ENCODE assay signal across 8 cellular contexts in the genomic region with DNA sequence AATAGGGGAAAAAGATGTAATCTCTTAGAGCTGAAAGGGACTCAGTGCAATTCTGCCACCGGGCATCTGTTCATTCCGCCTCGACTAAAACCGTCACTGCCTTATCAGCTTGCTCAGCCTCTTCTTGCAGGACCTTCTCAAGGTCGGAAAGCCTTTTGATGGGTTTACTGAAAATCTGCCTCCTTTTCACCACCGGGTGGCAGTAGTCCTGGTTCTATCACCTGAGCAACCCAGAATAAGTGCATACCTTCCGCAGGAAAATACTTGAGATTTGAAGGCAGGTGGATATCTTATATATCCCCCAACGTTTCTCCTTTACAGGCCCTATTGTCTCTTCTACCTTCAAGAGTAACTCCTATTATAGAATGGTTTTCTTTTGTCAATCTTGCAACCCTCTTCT.
DNase-seq lines count a peak whose midpoint lies in the region; ATAC-seq, FAIRE-seq and TF ChIP-seq lines count a peak whose summit lies in the region.

No MANE protein-coding gene starts in this region.

- peak; percentile 71 for TF ChIP-seq CTCF in GM12873 (IDR thresholded peaks at IDR 0.05; ENCODE audit: insufficient read depth, low read depth, low read length, missing control alignments)
- peak; percentile 54 for TF ChIP-seq CTCF in MM.1S (IDR thresholded peaks at IDR 0.05; ENCODE audit: low read length)
- TF ChIP-seq CTCF in keratinocyte (optimal IDR thresholded peaks at IDR 0.05 in 1 of 3, IDR thresholded peaks at IDR 0.05 in 1 of 3, conservative IDR thresholded peaks at IDR 0.05 in 1 of 3; ENCODE audit: extremely low read depth in 1 of 3, insufficient read depth in 2 of 3, low read length in 3 of 3): peak; percentile 62 to 64 (median 62)

- H3K36me3 ChIP-seq in MM.1S (replicated peaks; ENCODE audit: insufficient read depth, low read length): no peaks in the 10 kb centered on the region
- no peaks in the 10 kb centered on the region for H3K36me3 ChIP-seq in keratinocyte (ENCODE audit: control insufficient read depth in 2 of 2, extremely low read depth in 1 of 2, insufficient read depth in 2 of 2, low read length in 2 of 2)

- no peaks in the 10 kb centered on the region for H3K9me1 ChIP-seq in keratinocyte (ENCODE audit: control insufficient read depth, extremely low read depth, insufficient read depth, low read length)

- no peaks in the 10 kb centered on the region for H3F3A ChIP-seq in MM.1S (ENCODE audit: insufficient read depth, low read length)

- H3K4me2 ChIP-seq in MM.1S (ENCODE audit: low read depth, low read length) (no peak overlapping the region), keratinocyte (ENCODE audit: control insufficient read depth, extremely low read depth, insufficient read depth, low read depth, low read length) (no peak overlapping the region)

- H3K4me1 ChIP-seq in MM.1S (ENCODE audit: low read length): no peaks in the 10 kb centered on the region
- no peaks in the 10 kb centered on the region for H3K4me1 ChIP-seq in keratinocyte (ENCODE audit: control insufficient read depth, extremely low read depth, insufficient read depth, low read length)

- peak; percentile 17 for FAIRE-seq in keratinocyte (lab: Jason Lieb, UNC)

- no peaks in the 10 kb centered on the region for H3K27me3 ChIP-seq in MM.1S (replicated peaks; ENCODE audit: insufficient read depth, low read length)
- peaks cover 2% of the 10 kb centered on the region for H3K27me3 ChIP-seq in keratinocyte (ENCODE audit: control insufficient read depth, extremely low read depth, insufficient read depth, low read length)

- H3K9me3 ChIP-seq in MM.1S (replicated peaks; ENCODE audit: insufficient read depth, low read length): no peaks in the 10 kb centered on the region
- no peaks in the 10 kb centered on the region for H3K9me3 ChIP-seq in keratinocyte (ENCODE audit: control insufficient read depth, low read depth, low read length)

- H3K79me2 ChIP-seq in MM.1S (ENCODE audit: low read length) (no peaks in the 10 kb centered on the region), keratinocyte (ENCODE audit: control insufficient read depth, insufficient read depth, low read length) (no peaks in the 10 kb centered on the region)

- dilution Hi-C loops in keratinocyte (cut with MboI; ENCODE audit: extremely low pct_ligation_motif_present, low sequenced_read_pairs): no loop called here

- ATAC-seq in HG03457 (IDR thresholded peaks at IDR 0.05; ENCODE audit: unreplicated experiment) (no peak), HG03439 (IDR thresholded peaks at IDR 0.05; ENCODE audit: unreplicated experiment) (no peak)

- H2AFZ ChIP-seq in MM.1S (ENCODE audit: low read length) (no peak overlapping the region), keratinocyte (ENCODE audit: control insufficient read depth, low read length) (no peak overlapping the region)

- H3K9me2 ChIP-seq in MM.1S (replicated peaks; ENCODE audit: insufficient read depth, low read length): no peaks in the 10 kb centered on the region

- no peak overlapping the region for H3K9ac ChIP-seq in MM.1S (ENCODE audit: low read length)
- H3K9ac ChIP-seq in keratinocyte (ENCODE audit: control insufficient read depth, extremely low read depth, insufficient read depth, low read length): no peak overlapping the region

- H3K4me3 ChIP-seq in MM.1S (ENCODE audit: low read length) (no peak overlapping the region), keratinocyte (ENCODE audit: control insufficient read depth in 2 of 3, extremely low read depth in 1 of 3, insufficient read depth in 2 of 3, low read depth in 1 of 3, low read length in 3 of 3) (no peak overlapping the region)

- no peaks in the 10 kb centered on the region for H4K20me1 ChIP-seq in MM.1S (ENCODE audit: insufficient read depth, low read length)
- no peaks in the 10 kb centered on the region for H4K20me1 ChIP-seq in keratinocyte (ENCODE audit: control insufficient read depth, extremely low read depth, insufficient read depth, low read length)

- DNase-seq in AG08395 (ENCODE audit: low spot score): peak; percentile 49
- peak; percentile 17 for DNase-seq in MM.1S
- DNase-seq in activated T-helper 9 cell treated with anti-CD3 and anti-CD28 coated beads, Interleukin-2, amount 50 U/mL, for 16 hours (ENCODE audit: low read depth): peak; percentile 2
- DNase-seq in keratinocyte (ENCODE audit: low read depth, low spot score): no peak
- DNase-seq in GOT3 (lab: John Stamatoyannopoulos, UW): no peak

- H3K27ac ChIP-seq in MM.1S (ENCODE audit: low read length): no peak overlapping the region
- no peak overlapping the region for H3K27ac ChIP-seq in keratinocyte (ENCODE audit: control insufficient read depth, insufficient read depth, low read length)

Comparison
In these comparisons a context has a peak if more than half of its experiments do, and no peak if none do; other contexts are left out.
1. DNase-seq: peak in AG08395 (single experiment), MM.1S (single experiment) and activated T-helper 9 cell treated with anti-CD3 and anti-CD28 coated beads, Interleukin-2, amount 50 U/mL, for 16 hours (single experiment); none in keratinocyte (single experiment) and GOT3 (single experiment).
2. Peak in every context shown above with its lines, with median percentiles within 50 percentile points of each other: CTCF ChIP-seq.